ENCODE assay signal across 1 cellular context in the genomic region with DNA sequence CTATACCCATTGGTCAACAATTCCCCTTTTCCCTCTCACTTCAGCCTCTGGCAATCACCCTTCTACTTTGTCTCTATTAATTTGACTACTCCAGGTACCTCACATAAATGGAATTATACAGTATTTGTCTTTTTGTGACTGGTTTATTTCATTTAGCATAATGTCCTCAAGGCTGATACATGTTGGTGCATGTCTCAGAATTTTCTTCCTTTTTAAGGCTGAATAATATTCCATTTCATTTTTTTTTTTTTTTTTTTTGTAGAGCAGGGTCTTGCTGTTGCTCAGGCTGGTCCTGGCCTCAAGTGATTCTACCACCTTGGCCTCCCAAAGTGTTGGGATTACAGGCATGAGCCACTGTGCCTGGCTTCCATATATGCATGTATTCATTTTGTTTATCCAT.
TF ChIP-seq lines count a peak whose summit lies in the region.

No MANE protein-coding gene starts in this region.

TF ChIP-seq in HepG2, 621 proteins besides CTCF, POLR2A, EP300 and RAD21:
- TF ChIP-seq MIER3 (CRISPR knock-in tag; IDR thresholded peaks at IDR 0.05; ENCODE audit: borderline replicate concordance), result no peak
- TF ChIP-seq MZF1 (CRISPR knock-in tag; IDR thresholded peaks at IDR 0.05; ENCODE audit: borderline replicate concordance), result no peak
- TF ChIP-seq, protein P1, sequence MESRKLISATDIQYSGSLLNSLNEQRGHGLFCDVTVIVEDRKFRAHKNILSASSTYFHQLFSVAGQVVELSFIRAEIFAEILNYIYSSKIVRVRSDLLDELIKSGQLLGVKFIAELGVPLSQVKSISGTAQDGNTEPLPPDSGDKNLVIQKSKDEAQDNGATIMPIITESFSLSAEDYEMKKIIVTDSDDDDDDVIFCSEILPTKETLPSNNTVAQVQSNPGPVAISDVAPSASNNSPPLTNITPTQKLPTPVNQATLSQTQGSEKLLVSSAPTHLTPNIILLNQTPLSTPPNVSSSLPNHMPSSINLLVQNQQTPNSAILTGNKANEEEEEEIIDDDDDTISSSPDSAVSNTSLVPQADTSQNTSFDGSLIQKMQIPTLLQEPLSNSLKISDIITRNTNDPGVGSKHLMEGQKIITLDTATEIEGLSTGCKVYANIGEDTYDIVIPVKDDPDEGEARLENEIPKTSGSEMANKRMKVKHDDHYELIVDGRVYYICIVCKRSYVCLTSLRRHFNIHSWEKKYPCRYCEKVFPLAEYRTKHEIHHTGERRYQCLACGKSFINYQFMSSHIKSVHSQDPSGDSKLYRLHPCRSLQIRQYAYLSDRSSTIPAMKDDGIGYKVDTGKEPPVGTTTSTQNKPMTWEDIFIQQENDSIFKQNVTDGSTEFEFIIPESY (CRISPR knock-in tag; IDR thresholded peaks at IDR 0.05), result no peak
- TF ChIP-seq PITX1 (CRISPR knock-in tag; IDR thresholded peaks at IDR 0.05), result no peak
- TF ChIP-seq HOXA7 (CRISPR knock-in tag; IDR thresholded peaks at IDR 0.05), result no peak
- TF ChIP-seq, protein P2, sequence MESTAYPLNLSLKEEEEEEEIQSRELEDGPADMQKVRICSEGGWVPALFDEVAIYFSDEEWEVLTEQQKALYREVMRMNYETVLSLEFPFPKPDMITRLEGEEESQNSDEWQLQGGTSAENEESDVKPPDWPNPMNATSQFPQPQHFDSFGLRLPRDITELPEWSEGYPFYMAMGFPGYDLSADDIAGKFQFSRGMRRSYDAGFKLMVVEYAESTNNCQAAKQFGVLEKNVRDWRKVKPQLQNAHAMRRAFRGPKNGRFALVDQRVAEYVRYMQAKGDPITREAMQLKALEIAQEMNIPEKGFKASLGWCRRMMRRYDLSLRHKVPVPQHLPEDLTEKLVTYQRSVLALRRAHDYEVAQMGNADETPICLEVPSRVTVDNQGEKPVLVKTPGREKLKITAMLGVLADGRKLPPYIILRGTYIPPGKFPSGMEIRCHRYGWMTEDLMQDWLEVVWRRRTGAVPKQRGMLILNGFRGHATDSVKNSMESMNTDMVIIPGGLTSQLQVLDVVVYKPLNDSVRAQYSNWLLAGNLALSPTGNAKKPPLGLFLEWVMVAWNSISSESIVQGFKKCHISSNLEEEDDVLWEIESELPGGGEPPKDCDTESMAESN (CRISPR knock-in tag; conservative IDR thresholded peaks at IDR 0.05), result no peak
- TF ChIP-seq, protein P3, sequence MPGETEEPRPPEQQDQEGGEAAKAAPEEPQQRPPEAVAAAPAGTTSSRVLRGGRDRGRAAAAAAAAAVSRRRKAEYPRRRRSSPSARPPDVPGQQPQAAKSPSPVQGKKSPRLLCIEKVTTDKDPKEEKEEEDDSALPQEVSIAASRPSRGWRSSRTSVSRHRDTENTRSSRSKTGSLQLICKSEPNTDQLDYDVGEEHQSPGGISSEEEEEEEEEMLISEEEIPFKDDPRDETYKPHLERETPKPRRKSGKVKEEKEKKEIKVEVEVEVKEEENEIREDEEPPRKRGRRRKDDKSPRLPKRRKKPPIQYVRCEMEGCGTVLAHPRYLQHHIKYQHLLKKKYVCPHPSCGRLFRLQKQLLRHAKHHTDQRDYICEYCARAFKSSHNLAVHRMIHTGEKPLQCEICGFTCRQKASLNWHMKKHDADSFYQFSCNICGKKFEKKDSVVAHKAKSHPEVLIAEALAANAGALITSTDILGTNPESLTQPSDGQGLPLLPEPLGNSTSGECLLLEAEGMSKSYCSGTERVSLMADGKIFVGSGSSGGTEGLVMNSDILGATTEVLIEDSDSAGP (CRISPR knock-in tag; IDR thresholded peaks at IDR 0.05; ENCODE audit: borderline replicate concordance), result no peak
- no peak for TF ChIP-seq ZNF737 (CRISPR knock-in tag; IDR thresholded peaks at IDR 0.05; ENCODE audit: borderline replicate concordance)
- no peak for TF ChIP-seq CREB1 (IDR thresholded peaks at IDR 0.05)
- TF ChIP-seq CREB1 (CRISPR knock-in tag; IDR thresholded peaks at IDR 0.05), result no peak
- TF ChIP-seq ZNF841 (CRISPR knock-in tag; IDR thresholded peaks at IDR 0.05; ENCODE audit: borderline replicate concordance), result no peak
- TF ChIP-seq, protein P4, sequence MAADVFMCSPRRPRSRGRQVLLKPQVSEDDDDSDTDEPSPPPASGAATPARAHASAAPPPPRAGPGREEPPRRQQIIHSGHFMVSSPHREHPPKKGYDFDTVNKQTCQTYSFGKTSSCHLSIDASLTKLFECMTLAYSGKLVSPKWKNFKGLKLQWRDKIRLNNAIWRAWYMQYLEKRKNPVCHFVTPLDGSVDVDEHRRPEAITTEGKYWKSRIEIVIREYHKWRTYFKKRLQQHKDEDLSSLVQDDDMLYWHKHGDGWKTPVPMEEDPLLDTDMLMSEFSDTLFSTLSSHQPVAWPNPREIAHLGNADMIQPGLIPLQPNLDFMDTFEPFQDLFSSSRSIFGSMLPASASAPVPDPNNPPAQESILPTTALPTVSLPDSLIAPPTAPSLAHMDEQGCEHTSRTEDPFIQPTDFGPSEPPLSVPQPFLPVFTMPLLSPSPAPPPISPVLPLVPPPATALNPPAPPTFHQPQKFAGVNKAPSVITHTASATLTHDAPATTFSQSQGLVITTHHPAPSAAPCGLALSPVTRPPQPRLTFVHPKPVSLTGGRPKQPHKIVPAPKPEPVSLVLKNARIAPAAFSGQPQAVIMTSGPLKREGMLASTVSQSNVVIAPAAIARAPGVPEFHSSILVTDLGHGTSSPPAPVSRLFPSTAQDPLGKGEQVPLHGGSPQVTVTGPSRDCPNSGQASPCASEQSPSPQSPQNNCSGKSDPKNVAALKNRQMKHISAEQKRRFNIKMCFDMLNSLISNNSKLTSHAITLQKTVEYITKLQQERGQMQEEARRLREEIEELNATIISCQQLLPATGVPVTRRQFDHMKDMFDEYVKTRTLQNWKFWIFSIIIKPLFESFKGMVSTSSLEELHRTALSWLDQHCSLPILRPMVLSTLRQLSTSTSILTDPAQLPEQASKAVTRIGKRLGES (CRISPR knock-in tag; IDR thresholded peaks at IDR 0.05; ENCODE audit: borderline replicate concordance), result no peak
- TF ChIP-seq HCFC1 (IDR thresholded peaks at IDR 0.05; ENCODE audit: low read depth, low read length), result no peak
